8 cellular contexts compared by ENCODE assay signal in the genomic region with DNA sequence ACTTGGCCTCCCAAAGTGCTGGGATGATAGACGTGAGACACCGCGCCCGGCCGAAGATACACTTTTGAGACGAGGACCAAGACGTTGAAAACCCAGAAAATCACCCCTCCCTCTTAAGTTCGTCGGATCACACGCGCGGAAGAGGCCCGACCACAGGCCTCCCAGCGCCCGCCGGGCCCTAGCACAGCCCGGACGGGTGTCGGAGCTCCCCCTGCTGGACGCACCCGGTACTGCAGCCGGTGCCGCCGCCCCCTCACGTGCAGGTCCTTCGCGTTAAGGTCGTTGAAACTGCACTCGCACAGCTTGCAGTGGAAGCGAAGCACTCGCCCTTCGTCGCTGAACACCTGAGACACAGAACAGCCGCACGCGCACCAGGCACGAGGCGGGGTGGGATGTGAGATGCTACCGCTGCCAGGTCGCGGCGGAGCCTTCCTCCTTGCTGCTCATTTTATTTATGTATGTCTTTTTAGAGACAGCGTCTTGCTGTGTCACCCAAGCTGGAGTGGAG. TPM values are rescaled to one million over a fixed set of nuclear protein-coding genes. Genes with fewer than 3 reads are reported as not detected.
DNase-seq lines count a peak whose midpoint lies in the region; ATAC-seq, FAIRE-seq and TF ChIP-seq lines count a peak whose summit lies in the region.

No MANE protein-coding gene starts in this region.

- no peak for TF ChIP-seq EP300 in GM12878 (IDR thresholded peaks at IDR 0.05; ENCODE audit: borderline replicate concordance in 1 of 2, control insufficient read depth in 1 of 2, low read depth in 2 of 2, low read length in 2 of 2)

- H2AFZ ChIP-seq in GM12878 (ENCODE audit: control insufficient read depth, low read depth, low read length) = no peak overlapping the region

- RAD21 ChIA-PET in GM12878 (lab: Charles Lee; ENCODE audit: unreplicated experiment) = interaction anchor here (0.8 to 1.5 kb wide), 3 partner anchors 25 to 82 kb away, joined by 3 to 5 read pairs (median 3); partner anchors contain the start of gene MRPL54

- no peaks in the 10 kb centered on the region for H3K4me1 ChIP-seq in GM12878 (ENCODE audit: control insufficient read depth, insufficient read depth, low read length)

- CTCF ChIA-PET in GM12878 (lab: Yijun Ruan, JAX) = interaction anchor here (0.6 to 1.8 kb wide), 12 partner anchors 9 to 382 kb away, joined by 3 to 13 read pairs (median 4); partner anchors contain the start of genes APBA3, EEF2 and MRPL54

- H3K4me3 ChIP-seq in GM12878 = no peak overlapping the region

- no peaks in the 10 kb centered on the region for H3K36me3 ChIP-seq in GM12878 (ENCODE audit: control insufficient read depth in 2 of 2, insufficient read depth in 2 of 2, low read length in 1 of 2)

- no peak for FAIRE-seq in D721Med (lab: Jason Lieb, UNC)
- FAIRE-seq in GM12878 (lab: Jason Lieb, UNC) = peak; percentile 47

- H3K4me2 ChIP-seq in GM12878 (ENCODE audit: control insufficient read depth, insufficient read depth) = no peak overlapping the region

- SMC1A ChIA-PET in GM12878 (lab: Charles Lee; ENCODE audit: uncharacterized antibody, unreplicated experiment) = interaction anchor here (0.8 kb wide), 1 partner anchor 55 kb away, joined by 3 read pairs; no protein-coding TSS in a partner anchor

- POLR2A ChIA-PET in GM12878 (lab: Charles Lee) = no interaction called here

- H3K27ac ChIP-seq in GM12878 (ENCODE audit: control insufficient read depth, insufficient read depth) = no peak overlapping the region

- H3K9ac ChIP-seq in GM12878 (ENCODE audit: control insufficient read depth, insufficient read depth, low read length) = no peak overlapping the region

- peak; percentile 66 for TF ChIP-seq RAD21 in GM12878 (IDR thresholded peaks at IDR 0.05; ENCODE audit: insufficient read depth, low read depth, low read length)

- no peak for TF ChIP-seq POLR2A in GM12878 (IDR thresholded peaks at IDR 0.05; ENCODE audit: low read depth, low read length)

- H3K9me3 ChIP-seq in GM12878 (replicated peaks; ENCODE audit: control insufficient read depth, insufficient read depth, low read length) = no peaks in the 10 kb centered on the region

- H3K79me2 ChIP-seq in GM12878 (ENCODE audit: control insufficient read depth, insufficient read depth, low read length) = no peaks in the 10 kb centered on the region

- TF ChIP-seq CTCF in D721Med (IDR thresholded peaks at IDR 0.05; ENCODE audit: insufficient read depth, missing control alignments) (peak; percentile 75), GM12878 (IDR thresholded peaks at IDR 0.05 in 2 of 3, conservative IDR thresholded peaks at IDR 0.05 in 1 of 3; ENCODE audit: control insufficient read depth in 2 of 3, extremely low read depth in 1 of 3, insufficient read depth in 1 of 3, low read depth in 3 of 3, low read length in 3 of 3) (peak; percentile 83 to 99 (median 92))

- no peaks in the 10 kb centered on the region for H3K27me3 ChIP-seq in GM12878 (replicated peaks in 1 of 2; ENCODE audit: control insufficient read depth in 2 of 2, insufficient read depth in 2 of 2, low read length in 1 of 2)

- no peaks in the 10 kb centered on the region for H4K20me1 ChIP-seq in GM12878 (ENCODE audit: control insufficient read depth, insufficient read depth)

- whole genome bisulfite sequencing in GM12878 (ENCODE audit: insufficient coverage, insufficient replicate concordance, low lambda C conversion rate, missing lambda C conversion rate) = 8% methylated on average over 43 of the region's 43 CpGs

- in situ Hi-C loops in GM12878 (cut with MboI) = no loop called here

- DNase-seq in D721Med (ENCODE audit: insufficient read length, low spot score) (peak; percentile 88), LHCN-M2 (ENCODE audit: low read depth) (peak; percentile 6), UCSD-AML1 (lab: John Stamatoyannopoulos, UW; ENCODE audit: unreplicated experiment) (peak; percentile 88), GM12878 (ENCODE audit: low read depth, low spot score) (no peak), iris pigment epithelial cell (ENCODE audit: low read depth) (peak; percentile 24), SW480 (ENCODE audit: low spot score) (no peak)
- peak; percentile 90 for DNase-seq in stimulated activated CD4-positive, alpha-beta T cell treated with anti-CD3 and anti-CD28 coated beads, Interleukin-4, amount 100 ng/mL, for 1 hour

- intact Hi-C loops in GM12878 (cut with micrococcal nuclease; ENCODE audit: unreplicated experiment) = no loop called here

- peak; percentile 91 for ATAC-seq in GM12878
- no peak for ATAC-seq in HG03097 (IDR thresholded peaks at IDR 0.05; ENCODE audit: low FRiP score, unreplicated experiment)

- no TSS peak for BruUV-seq in GM12878 (replicated peaks; lab: Mats Ljungman, UMichigan)

RNA-seq across cellular contexts. Expression of gene MATK, which starts 35.7 kb away (rescaled TPM):
- total RNA-seq in LHCN-M2 (2014; rRNA removed) (not detected in 2 replicates), GM12878 (2014; rRNA removed) (1.8 and 1.9 TPM in 2 replicates), GM12878 (2014; rRNA removed; fragmentation: Illumina TruSeq; extraction: Trizol) (0.37 and 0.72 TPM in 2 replicates), GM12878 (2021) (1.6 and 1.8 TPM in 2 replicates)
- polyA plus RNA-seq in LHCN-M2 (2012) = 0.12 TPM
- 4.8 and 7.6 TPM in 2 replicates for total RNA-seq in GM12878 (2013; cell fraction: nucleolus; rRNA removed)
- 0.35 TPM for polyA plus RNA-seq in GM12878 (2011; ENCODE audit: low read depth)
- polyA plus RNA-seq in GM12878 (2011; rRNA removed) (1.4 and 2.2 TPM in 2 replicates), GM12878 (2014; fragmentation: Illumina TruSeq; extraction: Trizol) (0.38 TPM in 1 of 2 replicates, not detected in the other), GM12878 (2014; fragmentation: Nextera tagmentation; extraction: Ambion mirVana) (not detected), GM12878 (2014; rRNA removed) (1.6 TPM in 2 replicates), GM12878 (2016; fragmentation: Nextera tagmentation; extraction: Ambion mirVana) (under 1 TPM; 0.24 to 0.71 TPM)
- 3.2 and 5.0 TPM in 2 replicates for polyA plus RNA-seq in GM12878 (2011; cell fraction: cytosol; rRNA removed)
- polyA plus RNA-seq in GM12878 (2011; cell fraction: nucleus; rRNA removed) = 7.0 and 7.2 TPM in 2 replicates
- 0.41 and 1.4 TPM in 2 replicates for polyA plus RNA-seq in GM12878 (2012)
- 2.3 and 2.6 TPM in 2 replicates for polyA minus RNA-seq in GM12878 (2011; rRNA and poly(A)+ RNA removed)
- 1.4 and 2.9 TPM in 2 replicates for polyA minus RNA-seq in GM12878 (2011; cell fraction: cytosol; rRNA and poly(A)+ RNA removed)
- polyA minus RNA-seq in GM12878 (2011; cell fraction: nucleus; rRNA and poly(A)+ RNA removed) = 2.2 TPM in 2 replicates

RNA-seq across cellular contexts. Expression of gene ZFR2, which starts 46.9 kb away (rescaled TPM):
- not detected in 2 replicates for total RNA-seq in LHCN-M2 (2014; rRNA removed)
- polyA plus RNA-seq in LHCN-M2 (2012) = not detected
- total RNA-seq in GM12878 (2013; cell fraction: nucleolus; rRNA removed) = not detected in 2 replicates
- not detected in 2 replicates for total RNA-seq in GM12878 (2014; rRNA removed)
- not detected in 2 replicates for total RNA-seq in GM12878 (2014; rRNA removed; fragmentation: Illumina TruSeq; extraction: Trizol)
- 0.18 TPM in 1 of 2 replicates, not detected in the other for total RNA-seq in GM12878 (2021)
- not detected for polyA plus RNA-seq in GM12878 (2011; ENCODE audit: low read depth)
- not detected in 2 replicates for polyA plus RNA-seq in GM12878 (2011; rRNA removed)
- polyA plus RNA-seq in GM12878 (2011; cell fraction: cytosol; rRNA removed) = 0.03 TPM in 1 of 2 replicates, not detected in the other
- polyA plus RNA-seq in GM12878 (2011; cell fraction: nucleus; rRNA removed) = not detected in 2 replicates
- polyA plus RNA-seq in GM12878 (2012) = 0.17 and 0.24 TPM in 2 replicates
- not detected in 2 replicates for polyA plus RNA-seq in GM12878 (2014; fragmentation: Illumina TruSeq; extraction: Trizol)
- not detected for polyA plus RNA-seq in GM12878 (2014; fragmentation: Nextera tagmentation; extraction: Ambion mirVana)
- not detected in 2 replicates for polyA plus RNA-seq in GM12878 (2014; rRNA removed)
- not detected for polyA plus RNA-seq in GM12878 (2016; fragmentation: Nextera tagmentation; extraction: Ambion mirVana)
- not detected in 2 replicates for polyA minus RNA-seq in GM12878 (2011; rRNA and poly(A)+ RNA removed)
- polyA minus RNA-seq in GM12878 (2011; cell fraction: cytosol; rRNA and poly(A)+ RNA removed) = not detected in 2 replicates
- polyA minus RNA-seq in GM12878 (2011; cell fraction: nucleus; rRNA and poly(A)+ RNA removed) = not detected in 2 replicates

RNA-seq across cellular contexts. Expression of gene RAX2, which starts 49.9 kb away (rescaled TPM):
- not detected in 2 replicates for total RNA-seq in LHCN-M2 (2014; rRNA removed)
- not detected for polyA plus RNA-seq in LHCN-M2 (2012)
- not detected in 2 replicates for total RNA-seq in GM12878 (2013; cell fraction: nucleolus; rRNA removed)
- total RNA-seq in GM12878 (2014; rRNA removed) = not detected in 2 replicates
- total RNA-seq in GM12878 (2014; rRNA removed; fragmentation: Illumina TruSeq; extraction: Trizol) = not detected in 2 replicates
- total RNA-seq in GM12878 (2021) = not detected in 2 replicates
- not detected for polyA plus RNA-seq in GM12878 (2011; ENCODE audit: low read depth)
- not detected in 2 replicates for polyA plus RNA-seq in GM12878 (2011; rRNA removed)
- polyA plus RNA-seq in GM12878 (2011; cell fraction: cytosol; rRNA removed) = not detected in 2 replicates
- polyA plus RNA-seq in GM12878 (2011; cell fraction: nucleus; rRNA removed) = not detected in 2 replicates
- not detected in 2 replicates for polyA plus RNA-seq in GM12878 (2012)
- polyA plus RNA-seq in GM12878 (2014; fragmentation: Illumina TruSeq; extraction: Trizol) = not detected in 2 replicates
- polyA plus RNA-seq in GM12878 (2014; fragmentation: Nextera tagmentation; extraction: Ambion mirVana) = not detected
- not detected in 2 replicates for polyA plus RNA-seq in GM12878 (2014; rRNA removed)
- polyA plus RNA-seq in GM12878 (2016; fragmentation: Nextera tagmentation; extraction: Ambion mirVana) = not detected
- polyA minus RNA-seq in GM12878 (2011; rRNA and poly(A)+ RNA removed) = not detected in 2 replicates
- polyA minus RNA-seq in GM12878 (2011; cell fraction: cytosol; rRNA and poly(A)+ RNA removed) = not detected in 2 replicates
- polyA minus RNA-seq in GM12878 (2011; cell fraction: nucleus; rRNA and poly(A)+ RNA removed) = not detected in 2 replicates

RNA-seq across cellular contexts. Expression of gene ATCAY, which starts 58.6 kb away (rescaled TPM):
- total RNA-seq in LHCN-M2 (2014; rRNA removed) = 0.06 TPM in 1 of 2 replicates, not detected in the other
- 0.04 TPM for polyA plus RNA-seq in LHCN-M2 (2012)
- not detected in 2 replicates for total RNA-seq in GM12878 (2013; cell fraction: nucleolus; rRNA removed)
- under 0.01 and 0.05 TPM in 2 replicates for total RNA-seq in GM12878 (2014; rRNA removed)
- 0.05 TPM in 1 of 2 replicates, not detected in the other for total RNA-seq in GM12878 (2014; rRNA removed; fragmentation: Illumina TruSeq; extraction: Trizol)
- total RNA-seq in GM12878 (2021) = not detected in 2 replicates
- polyA plus RNA-seq in GM12878 (2011; ENCODE audit: low read depth) = not detected
- not detected in 2 replicates for polyA plus RNA-seq in GM12878 (2011; rRNA removed)
- polyA plus RNA-seq in GM12878 (2011; cell fraction: cytosol; rRNA removed) = 0.01 TPM in 1 of 2 replicates, not detected in the other
- not detected in 2 replicates for polyA plus RNA-seq in GM12878 (2011; cell fraction: nucleus; rRNA removed)
- 0.04 and 0.07 TPM in 2 replicates for polyA plus RNA-seq in GM12878 (2012)
- polyA plus RNA-seq in GM12878 (2014; fragmentation: Illumina TruSeq; extraction: Trizol) = 0.01 and 0.10 TPM in 2 replicates
- polyA plus RNA-seq in GM12878 (2014; fragmentation: Nextera tagmentation; extraction: Ambion mirVana) = under 1 TPM in 1 of 2 experiments, not detected in 1; 0.02 TPM
- polyA plus RNA-seq in GM12878 (2014; rRNA removed) = 0.01 and 0.05 TPM in 2 replicates
- under 1 TPM; 0.04 TPM for polyA plus RNA-seq in GM12878 (2016; fragmentation: Nextera tagmentation; extraction: Ambion mirVana)
- polyA minus RNA-seq in GM12878 (2011; rRNA and poly(A)+ RNA removed) = not detected in 2 replicates
- polyA minus RNA-seq in GM12878 (2011; cell fraction: cytosol; rRNA and poly(A)+ RNA removed) = not detected in 2 replicates
- polyA minus RNA-seq in GM12878 (2011; cell fraction: nucleus; rRNA and poly(A)+ RNA removed) = not detected in 2 replicates

RNA-seq across cellular contexts. Expression of gene MRPL54, which starts 59.4 kb away (rescaled TPM):
- total RNA-seq in LHCN-M2 (2014; rRNA removed) = 38.0 and 50.2 TPM in 2 replicates
- polyA plus RNA-seq in LHCN-M2 (2012) = 86.3 TPM
- total RNA-seq in GM12878 (2013; cell fraction: nucleolus; rRNA removed) = 2.3 and 4.9 TPM in 2 replicates
- total RNA-seq in GM12878 (2014; rRNA removed) = 81.9 and 86.2 TPM in 2 replicates
- total RNA-seq in GM12878 (2014; rRNA removed; fragmentation: Illumina TruSeq; extraction: Trizol) = 73.2 and 77.4 TPM in 2 replicates
- 72.9 and 75.5 TPM in 2 replicates for total RNA-seq in GM12878 (2021)
- polyA plus RNA-seq in GM12878 (2011; ENCODE audit: low read depth) = 36.4 TPM
- polyA plus RNA-seq in GM12878 (2011; rRNA removed) = 39.4 and 61.6 TPM in 2 replicates
- polyA plus RNA-seq in GM12878 (2011; cell fraction: cytosol; rRNA removed) = 108 and 146 TPM in 2 replicates
- 42.6 and 53.5 TPM in 2 replicates for polyA plus RNA-seq in GM12878 (2011; cell fraction: nucleus; rRNA removed)
- 44.9 and 55.2 TPM in 2 replicates for polyA plus RNA-seq in GM12878 (2012)
- 14.3 and 46.5 TPM in 2 replicates for polyA plus RNA-seq in GM12878 (2014; fragmentation: Illumina TruSeq; extraction: Trizol)
- polyA plus RNA-seq in GM12878 (2014; fragmentation: Nextera tagmentation; extraction: Ambion mirVana) = 10 to 100 TPM in 1 of 2 experiments, 1 to 10 TPM in 1; 3.1 to 14.9 TPM
- polyA plus RNA-seq in GM12878 (2014; rRNA removed) = 78.3 and 107 TPM in 2 replicates
- polyA plus RNA-seq in GM12878 (2016; fragmentation: Nextera tagmentation; extraction: Ambion mirVana) = 10 to 100 TPM; 86.3 to 98.7 TPM
- 6.1 and 12.8 TPM in 2 replicates for polyA minus RNA-seq in GM12878 (2011; rRNA and poly(A)+ RNA removed)
- polyA minus RNA-seq in GM12878 (2011; cell fraction: cytosol; rRNA and poly(A)+ RNA removed) = 7.8 and 10.6 TPM in 2 replicates
- 5.4 and 7.7 TPM in 2 replicates for polyA minus RNA-seq in GM12878 (2011; cell fraction: nucleus; rRNA and poly(A)+ RNA removed)

Comparison
In these comparisons a context has a peak if more than half of its experiments do, and no peak if none do; other contexts are left out.
1. DNase-seq: peak in D721Med (single experiment), LHCN-M2 (single experiment), UCSD-AML1 (single experiment), iris pigment epithelial cell (single experiment) and stimulated activated CD4-positive, alpha-beta T cell treated with anti-CD3 and anti-CD28 coated beads, Interleukin-4, amount 100 ng/mL, for 1 hour (single experiment); none in GM12878 (single experiment) and SW480 (single experiment).